In the genomic region with DNA sequence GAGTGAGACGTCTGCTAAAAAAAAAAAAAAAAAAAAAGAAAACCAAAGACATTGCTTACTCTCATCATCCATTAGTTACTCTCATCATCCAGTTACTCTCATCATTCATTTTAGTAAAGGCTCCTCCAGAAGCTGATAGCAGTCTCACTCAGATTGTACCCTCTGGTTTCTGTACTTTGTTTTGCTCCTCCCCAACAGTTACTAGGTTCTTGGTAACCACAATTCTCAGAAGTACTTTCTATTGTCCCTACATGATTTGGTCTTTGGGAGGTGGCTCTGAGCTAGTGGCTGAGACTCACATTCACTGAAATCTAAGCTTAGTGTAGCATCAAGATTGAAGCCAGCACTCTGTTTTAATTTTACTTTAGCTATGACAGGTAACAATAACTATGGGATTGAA, we compare ENCODE assay signal across 11 cellular contexts. TPM values are rescaled to one million over a fixed set of nuclear protein-coding genes. Genes with fewer than 3 reads are reported as not detected.
DNase-seq lines count a peak whose midpoint lies in the region; ATAC-seq lines count a peak whose summit lies in the region.
"Had no signal": no experiment of that assay in that cellular context is flagged by ENCODE, and none has a peak within 500 bp of the region (broad histone marks: within the 10 kb centered on the region; RNA-seq: fewer than 3 reads in every experiment).

No MANE protein-coding gene starts in this region.

- ATAC-seq in GM18508 (IDR thresholded peaks at IDR 0.05; ENCODE audit: insufficient read depth, unreplicated experiment) = peak; percentile 72
- peak; percentile 71 for ATAC-seq in GM19452 (IDR thresholded peaks at IDR 0.05; ENCODE audit: unreplicated experiment)
- peak; percentile 88 for ATAC-seq in HG03280 (IDR thresholded peaks at IDR 0.05; ENCODE audit: unreplicated experiment)
- no peak for ATAC-seq in esophagus mucosa

- peak; percentile 38 for DNase-seq in central memory CD4-positive, alpha-beta T cell
- DNase-seq in HuH-7.5 (ENCODE audit: low spot score) (no peak), DMS53 treated with DMSO at 0.1 percent for 48 hours (lab: John Stamatoyannopoulos, UW; ENCODE audit: unreplicated experiment) (no peak)
- DNase-seq in activated CD8-positive, alpha-beta memory T cell treated with anti-CD3 and anti-CD28 coated beads, Interleukin-2, amount 50 U/mL, for 4 hours = no peak
- DNase-seq: midbrain, sigmoid colon had no signal

RNA-seq across cellular contexts. Expression of gene ERICH4, which starts 14.3 kb away (rescaled TPM):
- total RNA-seq in esophagus mucosa = not detected
- total RNA-seq: NCI-H460, sigmoid colon had no signal

RNA-seq across cellular contexts. Expression of gene DMAC2, which starts 17.5 kb away (rescaled TPM):
- total RNA-seq in esophagus mucosa = 34.6 TPM

RNA-seq across cellular contexts. Expression of gene B3GNT8, which starts 30.1 kb away (rescaled TPM):
- 40.4 TPM for total RNA-seq in esophagus mucosa
- total RNA-seq: NCI-H460 had no signal

RNA-seq across cellular contexts. Expression of gene BCKDHA, which starts 59.6 kb away (rescaled TPM):
- 49.3 TPM for total RNA-seq in esophagus mucosa
